Comparison of ENCODE assay signal across 18 cellular contexts in genomic region chrX:118632862-118633261, GRCh38.
DNase-seq lines count a peak whose midpoint lies in the region; ATAC-seq and TF ChIP-seq lines count a peak whose summit lies in the region.
"Had no signal": no experiment of that assay in that cellular context is flagged by ENCODE, and none has a peak within 500 bp of the region (broad histone marks: within the 10 kb centered on the region; RNA-seq: fewer than 3 reads in every experiment).

No MANE protein-coding gene starts in this region.

- no peak for TF ChIP-seq CTCF in OCI-LY3 (IDR thresholded peaks at IDR 0.05; ENCODE audit: low read depth, low read length)
- no peak for TF ChIP-seq CTCF in foreskin fibroblast (IDR thresholded peaks at IDR 0.05; ENCODE audit: low read depth, low read length)

- peak; percentile 82 for ATAC-seq in HG02938 (IDR thresholded peaks at IDR 0.05; ENCODE audit: unreplicated experiment)
- peak; percentile 74 for ATAC-seq in stimulated activated memory B cell treated with anti-CD40 and anti-IgM and Interleukin-4, amounts not matched to agents 10 μg/mL and 1 μg/mL and 100 μg/mL, for 72 hours
- ATAC-seq: heart right ventricle, T-helper 17 cell had no signal

- no peaks in the 10 kb centered on the region for H3K27me3 Mint-ChIP-seq in activated naive CD8-positive, alpha-beta T cell
- no peaks in the 10 kb centered on the region for H3K27me3 Mint-ChIP-seq in activated naive CD8-positive, alpha-beta T cell treated with anti-CD3 and anti-CD28 coated beads for 36 hours
- H3K27me3 Mint-ChIP-seq in stimulated activated memory B cell treated with anti-CD40 and anti-IgM and Interleukin-4, amounts not matched to agents 10 μg/mL and 1 μg/mL and 100 μg/mL, for 72 hours = no peaks in the 10 kb centered on the region
- H3K27me3 Mint-ChIP-seq: activated CD4-positive, alpha-beta memory T cell treated with anti-CD3 and anti-CD28 coated beads for 36 hours; T-helper 17 cell had no signal

- no peaks in the 10 kb centered on the region for H3K9me3 Mint-ChIP-seq in activated naive CD8-positive, alpha-beta T cell (ENCODE audit: low read depth)
- no peaks in the 10 kb centered on the region for H3K9me3 Mint-ChIP-seq in activated naive CD8-positive, alpha-beta T cell treated with anti-CD3 and anti-CD28 coated beads for 36 hours
- no peaks in the 10 kb centered on the region for H3K9me3 Mint-ChIP-seq in stimulated activated memory B cell treated with anti-CD40 and anti-IgM and Interleukin-4, amounts not matched to agents 10 μg/mL and 1 μg/mL and 100 μg/mL, for 72 hours
- H3K9me3 Mint-ChIP-seq: activated CD4-positive, alpha-beta memory T cell treated with anti-CD3 and anti-CD28 coated beads for 36 hours; activated T-helper 2 cell treated with anti-CD3 and anti-CD28 coated beads, Interferon-gamma antibody, Interleukin-2, Interleukin-4, amounts not matched to agents 10 μg/mL and 5 μg/mL and 100 μg/mL, durations not matched to agents 14 hours and 24 hours and 36 hours had no signal

- peaks cover 36% of the 10 kb centered on the region for H3K4me1 ChIP-seq in OCI-LY3 (ENCODE audit: low read length)

- no peaks in the 10 kb centered on the region for H3K36me3 Mint-ChIP-seq in activated naive CD8-positive, alpha-beta T cell
- peaks cover 10% of the 10 kb centered on the region for H3K36me3 Mint-ChIP-seq in activated naive CD8-positive, alpha-beta T cell treated with anti-CD3 and anti-CD28 coated beads for 36 hours
- peaks cover 25% of the 10 kb centered on the region for H3K36me3 Mint-ChIP-seq in stimulated activated memory B cell treated with anti-CD40 and anti-IgM and Interleukin-4, amounts not matched to agents 10 μg/mL and 1 μg/mL and 100 μg/mL, for 72 hours

- no peaks in the 10 kb centered on the region for H3K9me3 ChIP-seq in OCI-LY3 (ENCODE audit: insufficient read depth, low read length)
- H3K9me3 ChIP-seq: heart right ventricle, spleen had no signal

- H2AFZ ChIP-seq in OCI-LY3 (ENCODE audit: low read depth, low read length) = peak overlapping the region; percentile 15; the same call in 1 of the 2 replicates

- H3K4me1 Mint-ChIP-seq in activated naive CD8-positive, alpha-beta T cell (ENCODE audit: low read depth) = no peaks in the 10 kb centered on the region
- peaks cover 3% of the 10 kb centered on the region for H3K4me1 Mint-ChIP-seq in activated naive CD8-positive, alpha-beta T cell treated with anti-CD3 and anti-CD28 coated beads for 36 hours
- H3K4me1 Mint-ChIP-seq in stimulated activated memory B cell treated with anti-CD40 and anti-IgM and Interleukin-4, amounts not matched to agents 10 μg/mL and 1 μg/mL and 100 μg/mL, for 72 hours = peaks cover 15% of the 10 kb centered on the region
- H3K4me1 Mint-ChIP-seq: T-helper 17 cell had no signal

- H3K27ac ChIP-seq in OCI-LY3 (ENCODE audit: low read length) = peak overlapping the region; percentile 87
- H3K27ac ChIP-seq: heart right ventricle had no signal

- H3K79me2 ChIP-seq in OCI-LY3 (ENCODE audit: low read length) = no peaks in the 10 kb centered on the region

- H3K4me3 ChIP-seq in OCI-LY3 (ENCODE audit: low read length) = peak overlapping the region; percentile 65
- H3K4me3 ChIP-seq in foreskin fibroblast (ENCODE audit: low read depth in 1 of 2, low read length in 2 of 2) = no peak overlapping the region
- H3K4me3 ChIP-seq: heart right ventricle, spleen had no signal

- peak overlapping the region; percentile 81 for H3K4me2 ChIP-seq in OCI-LY3 (ENCODE audit: low read length)

- no peak overlapping the region for H3K4me3 Mint-ChIP-seq in activated naive CD8-positive, alpha-beta T cell
- H3K4me3 Mint-ChIP-seq in activated naive CD8-positive, alpha-beta T cell treated with anti-CD3 and anti-CD28 coated beads for 36 hours = no peak overlapping the region
- H3K4me3 Mint-ChIP-seq in stimulated activated memory B cell treated with anti-CD40 and anti-IgM and Interleukin-4, amounts not matched to agents 10 μg/mL and 1 μg/mL and 100 μg/mL, for 72 hours = peak overlapping the region; percentile 39
- H3K4me3 Mint-ChIP-seq: activated CD4-positive, alpha-beta memory T cell treated with anti-CD3 and anti-CD28 coated beads for 36 hours; T-helper 17 cell had no signal

- H3K36me3 ChIP-seq in OCI-LY3 (replicated peaks; ENCODE audit: low read depth, low read length) = peaks cover 13% of the 10 kb centered on the region

- peak overlapping the region; percentile 34 for H3K27ac Mint-ChIP-seq in activated naive CD8-positive, alpha-beta T cell
- H3K27ac Mint-ChIP-seq in activated naive CD8-positive, alpha-beta T cell treated with anti-CD3 and anti-CD28 coated beads for 36 hours = no peak overlapping the region
- H3K27ac Mint-ChIP-seq in stimulated activated memory B cell treated with anti-CD40 and anti-IgM and Interleukin-4, amounts not matched to agents 10 μg/mL and 1 μg/mL and 100 μg/mL, for 72 hours = peak overlapping the region; percentile 82
- H3K27ac Mint-ChIP-seq: activated CD4-positive, alpha-beta memory T cell treated with anti-CD3 and anti-CD28 coated beads for 36 hours; activated T-helper 2 cell treated with anti-CD3 and anti-CD28 coated beads, Interferon-gamma antibody, Interleukin-2, Interleukin-4, amounts not matched to agents 10 μg/mL and 5 μg/mL and 100 μg/mL, durations not matched to agents 14 hours and 24 hours and 36 hours had no signal

- H4K20me1 ChIP-seq in OCI-LY3 (ENCODE audit: insufficient read depth, low read length) = no peaks in the 10 kb centered on the region

- peak overlapping the region; percentile 54 for H3K9ac ChIP-seq in OCI-LY3 (ENCODE audit: low read length)

- H3K27me3 ChIP-seq in OCI-LY3 (ENCODE audit: low read depth, low read length) = no peaks in the 10 kb centered on the region
- H3K27me3 ChIP-seq: spleen had no signal

- no peak for DNase-seq in activated naive CD8-positive, alpha-beta T cell treated with anti-CD3 and anti-CD28 coated beads for 36 hours
- no peak for DNase-seq in activated T-cell treated with anti-CD3 and anti-CD28 coated beads, Interleukin-2, amount 50 U/mL, for 1 hour
- DNase-seq in inferior parietal cortex (ENCODE audit: extremely low spot score) (no peak), foreskin fibroblast (no peak)
- DNase-seq: activated CD4-positive, alpha-beta memory T cell treated with anti-CD3 and anti-CD28 coated beads for 36 hours; COR-L47; heart right ventricle; KG1; NCI-H146; NCI-H510A treated with DMSO at 0.1 percent for 48 hours; RPMI8226; spleen; T-helper 17 cell had no signal
